1 cellular context compared by ENCODE assay signal in the genomic region with DNA sequence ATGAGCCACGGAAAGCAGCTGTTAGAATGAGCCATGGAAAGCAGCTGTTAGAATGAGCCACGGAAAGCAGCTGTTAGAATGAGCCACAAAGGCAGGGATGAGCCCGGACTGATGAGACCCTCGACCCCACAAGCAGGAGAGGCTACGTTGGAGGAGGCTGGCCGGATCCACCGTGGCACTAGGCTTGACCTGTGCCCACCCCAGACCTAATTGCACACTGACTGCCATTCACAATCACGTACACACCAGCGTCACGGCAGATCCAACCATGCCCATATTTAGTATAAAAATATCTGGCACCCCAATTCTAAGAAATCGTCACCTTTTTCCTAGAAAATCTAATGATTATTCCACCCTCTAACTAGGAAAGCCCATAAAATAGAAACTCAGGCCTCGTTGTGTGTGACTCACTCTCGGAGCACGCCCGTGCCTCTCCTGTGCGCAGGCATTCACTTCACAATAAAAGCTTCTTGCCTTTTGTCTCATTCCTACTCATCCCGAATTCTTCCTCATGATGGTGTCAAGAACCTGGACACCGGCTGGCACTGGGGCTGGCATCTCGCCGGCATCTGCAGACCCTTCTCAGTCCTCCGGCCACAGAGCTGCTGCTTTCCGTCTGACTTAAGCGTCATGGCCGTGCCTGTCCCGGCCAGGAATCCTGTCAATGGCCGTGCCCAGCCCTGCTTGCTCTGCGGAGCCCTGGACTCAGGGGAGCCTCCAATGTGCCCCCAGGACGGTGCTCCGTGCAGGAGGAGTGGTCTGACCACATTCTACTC.
TF ChIP-seq lines count a peak whose summit lies in the region.

No MANE protein-coding gene starts in this region.

TF ChIP-seq in K562, 482 proteins besides CTCF, POLR2A, EP300 and RAD21 (continued from another document and continues in another):
- TF ChIP-seq, protein P1, sequence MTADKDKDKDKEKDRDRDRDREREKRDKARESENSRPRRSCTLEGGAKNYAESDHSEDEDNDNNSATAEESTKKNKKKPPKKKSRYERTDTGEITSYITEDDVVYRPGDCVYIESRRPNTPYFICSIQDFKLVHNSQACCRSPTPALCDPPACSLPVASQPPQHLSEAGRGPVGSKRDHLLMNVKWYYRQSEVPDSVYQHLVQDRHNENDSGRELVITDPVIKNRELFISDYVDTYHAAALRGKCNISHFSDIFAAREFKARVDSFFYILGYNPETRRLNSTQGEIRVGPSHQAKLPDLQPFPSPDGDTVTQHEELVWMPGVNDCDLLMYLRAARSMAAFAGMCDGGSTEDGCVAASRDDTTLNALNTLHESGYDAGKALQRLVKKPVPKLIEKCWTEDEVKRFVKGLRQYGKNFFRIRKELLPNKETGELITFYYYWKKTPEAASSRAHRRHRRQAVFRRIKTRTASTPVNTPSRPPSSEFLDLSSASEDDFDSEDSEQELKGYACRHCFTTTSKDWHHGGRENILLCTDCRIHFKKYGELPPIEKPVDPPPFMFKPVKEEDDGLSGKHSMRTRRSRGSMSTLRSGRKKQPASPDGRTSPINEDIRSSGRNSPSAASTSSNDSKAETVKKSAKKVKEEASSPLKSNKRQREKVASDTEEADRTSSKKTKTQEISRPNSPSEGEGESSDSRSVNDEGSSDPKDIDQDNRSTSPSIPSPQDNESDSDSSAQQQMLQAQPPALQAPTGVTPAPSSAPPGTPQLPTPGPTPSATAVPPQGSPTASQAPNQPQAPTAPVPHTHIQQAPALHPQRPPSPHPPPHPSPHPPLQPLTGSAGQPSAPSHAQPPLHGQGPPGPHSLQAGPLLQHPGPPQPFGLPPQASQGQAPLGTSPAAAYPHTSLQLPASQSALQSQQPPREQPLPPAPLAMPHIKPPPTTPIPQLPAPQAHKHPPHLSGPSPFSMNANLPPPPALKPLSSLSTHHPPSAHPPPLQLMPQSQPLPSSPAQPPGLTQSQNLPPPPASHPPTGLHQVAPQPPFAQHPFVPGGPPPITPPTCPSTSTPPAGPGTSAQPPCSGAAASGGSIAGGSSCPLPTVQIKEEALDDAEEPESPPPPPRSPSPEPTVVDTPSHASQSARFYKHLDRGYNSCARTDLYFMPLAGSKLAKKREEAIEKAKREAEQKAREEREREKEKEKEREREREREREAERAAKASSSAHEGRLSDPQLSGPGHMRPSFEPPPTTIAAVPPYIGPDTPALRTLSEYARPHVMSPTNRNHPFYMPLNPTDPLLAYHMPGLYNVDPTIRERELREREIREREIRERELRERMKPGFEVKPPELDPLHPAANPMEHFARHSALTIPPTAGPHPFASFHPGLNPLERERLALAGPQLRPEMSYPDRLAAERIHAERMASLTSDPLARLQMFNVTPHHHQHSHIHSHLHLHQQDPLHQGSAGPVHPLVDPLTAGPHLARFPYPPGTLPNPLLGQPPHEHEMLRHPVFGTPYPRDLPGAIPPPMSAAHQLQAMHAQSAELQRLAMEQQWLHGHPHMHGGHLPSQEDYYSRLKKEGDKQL (CRISPR knock-in tag; IDR thresholded peaks at IDR 0.05; ENCODE audit: borderline replicate concordance) = no peak
- TF ChIP-seq ZNF121 (CRISPR knock-in tag; conservative IDR thresholded peaks at IDR 0.05) (no peak), FOS (IDR thresholded peaks at IDR 0.05; ENCODE audit: extremely low read depth, insufficient read length) (peak; percentile 32), ZNF133 (CRISPR knock-in tag; IDR thresholded peaks at IDR 0.05) (no peak), BMI1 (IDR thresholded peaks at IDR 0.05; ENCODE audit: low read length) (no peak), ZNF134 (CRISPR knock-in tag; conservative IDR thresholded peaks at IDR 0.05) (no peak), USF1 (CRISPR knock-in tag; IDR thresholded peaks at IDR 0.05) (no peak), ZNF280A (IDR thresholded peaks at IDR 0.05; ENCODE audit: low read depth, partially characterized antibody) (no peak), KLF10 (CRISPR knock-in tag; IDR thresholded peaks at IDR 0.05) (no peak), FOXP1 (CRISPR knock-in tag; IDR thresholded peaks at IDR 0.05) (no peak), XRCC5 (IDR thresholded peaks at IDR 0.05; ENCODE audit: low read depth, low read length) (peak; percentile 50; the same call in 1 of the 2 replicates), GATAD2B (IDR thresholded peaks at IDR 0.05; ENCODE audit: borderline replicate concordance) (no peak; the same call in 1 of the 2 replicates), HOXB6 (CRISPR knock-in tag; IDR thresholded peaks at IDR 0.05; ENCODE audit: borderline replicate concordance) (no peak), THRA (IDR thresholded peaks at IDR 0.05) (no peak), PCBP1 (IDR thresholded peaks at IDR 0.05; ENCODE audit: low read depth, low read length, poor library complexity, severe bottlenecking) (no peak), SP2 (IDR thresholded peaks at IDR 0.05; ENCODE audit: extremely low read depth, low read depth, low read length, poor library complexity, severe bottlenecking) (no peak), SOX6 (IDR thresholded peaks at IDR 0.05) (peak; percentile 77), SRF (CRISPR knock-in tag; IDR thresholded peaks at IDR 0.05) (peak; percentile 82 to 99), ZNF140 (CRISPR knock-in tag; IDR thresholded peaks at IDR 0.05) (no peak), SREBF2 (CRISPR knock-in tag; IDR thresholded peaks at IDR 0.05) (no peak), SLC30A9 (CRISPR knock-in tag; IDR thresholded peaks at IDR 0.05) (no peak), ZFP30 (CRISPR knock-in tag; IDR thresholded peaks at IDR 0.05; ENCODE audit: borderline replicate concordance) (no peak), POLR3G (IDR thresholded peaks at IDR 0.05; ENCODE audit: extremely low read depth, insufficient read length, insufficient replicate concordance) (no peak), PREB (CRISPR knock-in tag; IDR thresholded peaks at IDR 0.05) (no peak), ESRRA (IDR thresholded peaks at IDR 0.05; ENCODE audit: borderline replicate concordance, low read depth) (no peak), NFE2 (IDR thresholded peaks at IDR 0.05; ENCODE audit: low read depth) (no peak), ARNT (IDR thresholded peaks at IDR 0.05) (no peak), ZNF586 (CRISPR knock-in tag; conservative IDR thresholded peaks at IDR 0.05) (no peak), PPARD (CRISPR knock-in tag; IDR thresholded peaks at IDR 0.05) (no peak), MLX (CRISPR knock-in tag; conservative IDR thresholded peaks at IDR 0.05) (no peak), RBM14 (IDR thresholded peaks at IDR 0.05; ENCODE audit: borderline replicate concordance, insufficient read depth, low read depth, low read length) (no peak), TEAD4 (IDR thresholded peaks at IDR 0.05; ENCODE audit: low read length) (peak; percentile 63), TEAD4 (CRISPR knock-in tag; IDR thresholded peaks at IDR 0.05; ENCODE audit: borderline replicate concordance) (no peak), NCOA1 (IDR thresholded peaks at IDR 0.05; ENCODE audit: low read depth) (no peak), ETS2 (tag; IDR thresholded peaks at IDR 0.05; ENCODE audit: borderline replicate concordance, poor library complexity, severe bottlenecking) (no peak), SIRT6 (IDR thresholded peaks at IDR 0.05; ENCODE audit: low read depth, low read length) (no peak), SNRNP70 (optimal IDR thresholded peaks at IDR 0.05; ENCODE audit: low read depth, low read length) (no peak), HMG20A (CRISPR knock-in tag; conservative IDR thresholded peaks at IDR 0.05) (no peak), KLF13 (tag; IDR thresholded peaks at IDR 0.05; ENCODE audit: borderline replicate concordance, low read depth) (no peak), KAT8 (IDR thresholded peaks at IDR 0.05; ENCODE audit: low read depth) (no peak), NCOA4 (IDR thresholded peaks at IDR 0.05; ENCODE audit: partially characterized antibody) (no peak), NFYB (IDR thresholded peaks at IDR 0.05; ENCODE audit: extremely low read depth, insufficient read length) (no peak), ZNF785 (CRISPR knock-in tag; IDR thresholded peaks at IDR 0.05) (no peak), ZBTB1 (CRISPR knock-in tag; IDR thresholded peaks at IDR 0.05; ENCODE audit: borderline replicate concordance, low read depth) (no peak), DPF2 (IDR thresholded peaks at IDR 0.05) (peak; percentile 87), HNRNPLL (IDR thresholded peaks at IDR 0.05; ENCODE audit: low read depth, low read length, poor library complexity, severe bottlenecking) (no peak), SMARCE1 (IDR thresholded peaks at IDR 0.05) (peak; percentile 86), POLR2H (tag; IDR thresholded peaks at IDR 0.05; ENCODE audit: low read depth) (no peak)
- TF ChIP-seq, protein P2, sequence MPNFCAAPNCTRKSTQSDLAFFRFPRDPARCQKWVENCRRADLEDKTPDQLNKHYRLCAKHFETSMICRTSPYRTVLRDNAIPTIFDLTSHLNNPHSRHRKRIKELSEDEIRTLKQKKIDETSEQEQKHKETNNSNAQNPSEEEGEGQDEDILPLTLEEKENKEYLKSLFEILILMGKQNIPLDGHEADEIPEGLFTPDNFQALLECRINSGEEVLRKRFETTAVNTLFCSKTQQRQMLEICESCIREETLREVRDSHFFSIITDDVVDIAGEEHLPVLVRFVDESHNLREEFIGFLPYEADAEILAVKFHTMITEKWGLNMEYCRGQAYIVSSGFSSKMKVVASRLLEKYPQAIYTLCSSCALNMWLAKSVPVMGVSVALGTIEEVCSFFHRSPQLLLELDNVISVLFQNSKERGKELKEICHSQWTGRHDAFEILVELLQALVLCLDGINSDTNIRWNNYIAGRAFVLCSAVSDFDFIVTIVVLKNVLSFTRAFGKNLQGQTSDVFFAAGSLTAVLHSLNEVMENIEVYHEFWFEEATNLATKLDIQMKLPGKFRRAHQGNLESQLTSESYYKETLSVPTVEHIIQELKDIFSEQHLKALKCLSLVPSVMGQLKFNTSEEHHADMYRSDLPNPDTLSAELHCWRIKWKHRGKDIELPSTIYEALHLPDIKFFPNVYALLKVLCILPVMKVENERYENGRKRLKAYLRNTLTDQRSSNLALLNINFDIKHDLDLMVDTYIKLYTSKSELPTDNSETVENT (CRISPR knock-in tag; IDR thresholded peaks at IDR 0.05) = no peak
- TF ChIP-seq, protein P3, sequence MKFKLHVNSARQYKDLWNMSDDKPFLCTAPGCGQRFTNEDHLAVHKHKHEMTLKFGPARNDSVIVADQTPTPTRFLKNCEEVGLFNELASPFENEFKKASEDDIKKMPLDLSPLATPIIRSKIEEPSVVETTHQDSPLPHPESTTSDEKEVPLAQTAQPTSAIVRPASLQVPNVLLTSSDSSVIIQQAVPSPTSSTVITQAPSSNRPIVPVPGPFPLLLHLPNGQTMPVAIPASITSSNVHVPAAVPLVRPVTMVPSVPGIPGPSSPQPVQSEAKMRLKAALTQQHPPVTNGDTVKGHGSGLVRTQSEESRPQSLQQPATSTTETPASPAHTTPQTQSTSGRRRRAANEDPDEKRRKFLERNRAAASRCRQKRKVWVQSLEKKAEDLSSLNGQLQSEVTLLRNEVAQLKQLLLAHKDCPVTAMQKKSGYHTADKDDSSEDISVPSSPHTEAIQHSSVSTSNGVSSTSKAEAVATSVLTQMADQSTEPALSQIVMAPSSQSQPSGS (CRISPR knock-in tag; IDR thresholded peaks at IDR 0.05) = no peak
- TF ChIP-seq, protein P4, sequence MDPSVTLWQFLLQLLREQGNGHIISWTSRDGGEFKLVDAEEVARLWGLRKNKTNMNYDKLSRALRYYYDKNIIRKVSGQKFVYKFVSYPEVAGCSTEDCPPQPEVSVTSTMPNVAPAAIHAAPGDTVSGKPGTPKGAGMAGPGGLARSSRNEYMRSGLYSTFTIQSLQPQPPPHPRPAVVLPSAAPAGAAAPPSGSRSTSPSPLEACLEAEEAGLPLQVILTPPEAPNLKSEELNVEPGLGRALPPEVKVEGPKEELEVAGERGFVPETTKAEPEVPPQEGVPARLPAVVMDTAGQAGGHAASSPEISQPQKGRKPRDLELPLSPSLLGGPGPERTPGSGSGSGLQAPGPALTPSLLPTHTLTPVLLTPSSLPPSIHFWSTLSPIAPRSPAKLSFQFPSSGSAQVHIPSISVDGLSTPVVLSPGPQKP (CRISPR knock-in tag; IDR thresholded peaks at IDR 0.05) = no peak
